Comparison of ENCODE assay signal across 11 cellular contexts in the genomic region with DNA sequence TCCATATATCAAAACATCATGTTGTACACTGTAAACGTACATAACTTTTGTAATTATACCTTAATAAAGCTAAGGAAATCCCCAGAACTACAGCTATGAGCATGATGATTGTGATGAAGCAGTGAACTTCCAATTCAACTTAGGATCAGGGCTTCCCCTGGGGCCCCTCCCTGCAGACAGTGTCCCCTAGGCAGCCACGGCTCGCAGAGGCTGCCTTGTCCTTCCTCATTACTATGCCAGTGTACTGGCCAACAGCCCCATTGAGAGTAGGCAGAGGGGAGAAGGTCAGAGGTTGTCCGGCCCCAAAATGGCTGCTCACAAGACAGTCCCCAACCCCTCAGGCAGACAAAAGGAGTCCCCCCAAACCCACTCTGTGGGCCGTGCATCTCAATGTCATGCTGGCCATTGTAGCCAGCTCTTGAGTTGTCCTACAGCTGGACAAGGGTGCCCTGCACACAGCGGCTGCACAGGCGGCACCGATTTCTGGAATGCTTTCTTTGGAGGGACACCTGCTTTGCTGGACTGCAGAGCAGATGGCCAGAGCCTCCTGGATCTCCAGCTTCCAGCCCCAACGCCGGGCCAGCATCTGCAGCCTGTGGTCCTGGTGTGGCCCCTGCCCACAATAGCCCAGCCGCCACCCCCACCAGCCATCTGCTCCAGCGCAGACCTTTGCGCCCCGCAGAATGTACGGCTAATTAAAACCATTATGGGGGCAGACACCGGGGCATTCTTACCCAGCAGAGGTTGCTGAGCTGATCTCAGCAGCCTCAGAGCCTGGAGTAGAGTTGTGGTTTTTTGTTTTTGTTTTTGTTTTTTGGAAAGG. TPM values are rescaled to one million over a fixed set of nuclear protein-coding genes. Genes with fewer than 3 reads are reported as not detected.
DNase-seq lines count a peak whose midpoint lies in the region; ATAC-seq and TF ChIP-seq lines count a peak whose summit lies in the region.
"Had no signal": no experiment of that assay in that cellular context is flagged by ENCODE, and none has a peak within 500 bp of the region (broad histone marks: within the 10 kb centered on the region; RNA-seq: fewer than 3 reads in every experiment).

No MANE protein-coding gene starts in this region.

- WGBS in spleen, 5 donors, result 58 to 66% (median 63%) methylated on average over 14 to 16 of the region's 16 CpGs

- peaks cover 16 to 85% (median 48%) of the 10 kb centered on the region in 6 donors for H3K4me1 ChIP-seq in spleen

- peak overlapping the region; percentile 86 for H3K27ac Mint-ChIP-seq in activated CD4-positive, alpha-beta T cell treated with anti-CD3 and anti-CD28 coated beads, Interleukin-2, amount 10 ng/mL, durations not matched to agents 7 days and 5 days
- peak overlapping the region; percentile 91 for H3K27ac Mint-ChIP-seq in T-helper 17 cell
- peak overlapping the region; percentile 95 for H3K27ac Mint-ChIP-seq in glutamatergic neuron (ENCODE audit: unreplicated experiment)
- no peak overlapping the region for H3K27ac Mint-ChIP-seq in Calu3 (ENCODE audit: unreplicated experiment)

- H3K4me3 Mint-ChIP-seq in activated CD4-positive, alpha-beta T cell treated with anti-CD3 and anti-CD28 coated beads, Interleukin-2, amount 10 ng/mL, durations not matched to agents 7 days and 5 days, result peak overlapping the region; percentile 25
- H3K4me3 Mint-ChIP-seq in T-helper 17 cell (peak overlapping the region; percentile 45), glutamatergic neuron (ENCODE audit: unreplicated experiment) (peak overlapping the region; percentile 81), Calu3 (ENCODE audit: low read depth, unreplicated experiment) (no peak overlapping the region)

- TF ChIP-seq CTCF in glutamatergic neuron (IDR thresholded peaks at IDR 0.05; ENCODE audit: partially characterized antibody, unreplicated experiment) (no peak), spleen (IDR thresholded peaks at IDR 0.05 in 8 of 11, conservative IDR thresholded peaks at IDR 0.05 in 3 of 11) (no peak), Calu3 (IDR thresholded peaks at IDR 0.05; ENCODE audit: unreplicated experiment) (no peak)

- peak overlapping the region; percentile 28 to 85 (median 62) for H3K27ac ChIP-seq in spleen
- H3K27ac ChIP-seq: PC-9 had no signal

- H3K27me3 Mint-ChIP-seq in activated CD4-positive, alpha-beta T cell treated with anti-CD3 and anti-CD28 coated beads, Interleukin-2, amount 10 ng/mL, durations not matched to agents 7 days and 5 days, result no peaks in the 10 kb centered on the region
- H3K27me3 Mint-ChIP-seq in T-helper 17 cell (no peaks in the 10 kb centered on the region), glutamatergic neuron (ENCODE audit: unreplicated experiment) (peaks cover 9% of the 10 kb centered on the region), Calu3 (ENCODE audit: unreplicated experiment) (no peaks in the 10 kb centered on the region)

- intact Hi-C loops in spleen (cut with DNase I; ENCODE audit: low total_unique reads), result loop anchor here (10.0 kb wide), 1 partner anchor 70 kb away; no protein-coding TSS in a partner anchor
- intact Hi-C loops in Calu3 (cut with micrococcal nuclease; ENCODE audit: unreplicated experiment), result no loop called here

- H3K9me3 ChIP-seq in T-helper 17 cell (ENCODE audit: control insufficient read depth, low read length, poor library complexity, severe bottlenecking), result no peaks in the 10 kb centered on the region
- H3K9me3 ChIP-seq in spleen, result no peaks in the 10 kb centered on the region

- POLR2A ChIA-PET in activated CD4-positive, alpha-beta T cell treated with anti-CD3 and anti-CD28 coated beads, Interleukin-2, amount 10 ng/mL, durations not matched to agents 7 days and 5 days (lab: Charles Lee), result no interaction called here

- ATAC-seq in T-helper 17 cell (peak; percentile 42), GM19452 (IDR thresholded peaks at IDR 0.05; ENCODE audit: unreplicated experiment) (no peak)

- no TSS peak for BruUV-seq in Calu3 (replicated peaks; lab: Mats Ljungman, UMichigan)

- peaks cover 0 to 57% (median 2%) of the 10 kb centered on the region in 6 donors for H3K36me3 ChIP-seq in spleen

- H3K36me3 Mint-ChIP-seq in activated CD4-positive, alpha-beta T cell treated with anti-CD3 and anti-CD28 coated beads, Interleukin-2, amount 10 ng/mL, durations not matched to agents 7 days and 5 days (ENCODE audit: low read depth), result peaks cover 48% of the 10 kb centered on the region
- H3K36me3 Mint-ChIP-seq in T-helper 17 cell (ENCODE audit: low read depth), result no peaks in the 10 kb centered on the region
- H3K36me3 Mint-ChIP-seq in glutamatergic neuron (ENCODE audit: unreplicated experiment), result peaks cover 4% of the 10 kb centered on the region
- H3K36me3 Mint-ChIP-seq in Calu3 (ENCODE audit: insufficient read depth, unreplicated experiment), result no peaks in the 10 kb centered on the region

- peak overlapping the region in 1 of 8 donors; percentile 33 for H3K4me3 ChIP-seq in spleen
- H3K4me3 ChIP-seq: PC-9 had no signal

- no peaks in the 10 kb centered on the region for H3K9me3 Mint-ChIP-seq in activated CD4-positive, alpha-beta T cell treated with anti-CD3 and anti-CD28 coated beads, Interleukin-2, amount 10 ng/mL, durations not matched to agents 7 days and 5 days
- H3K9me3 Mint-ChIP-seq in glutamatergic neuron (ENCODE audit: unreplicated experiment), result peaks cover 11% of the 10 kb centered on the region
- no peaks in the 10 kb centered on the region for H3K9me3 Mint-ChIP-seq in Calu3 (ENCODE audit: low read depth, unreplicated experiment)

- DNase-seq in activated CD4-positive, alpha-beta T cell treated with anti-CD3 and anti-CD28 coated beads, Interleukin-2, amount 10 ng/mL, durations not matched to agents 7 days and 5 days, result no peak
- DNase-seq in activated CD4-positive, alpha-beta T cell treated with anti-CD3 and anti-CD28 coated beads for 48 hours, result no peak
- DNase-seq in T-helper 17 cell (no peak), glutamatergic neuron (peak; percentile 76), spleen (peak; percentile 80), GM19240 (ENCODE audit: insufficient read length, low spot score) (no peak), Calu3 (no peak)
- DNase-seq: erythroblast, NCI-H1436 treated with DMSO at 0.1 percent for 48 hours, PC-9 had no signal

- TF ChIP-seq POLR2A in spleen (IDR thresholded peaks at IDR 0.05), result no peak

- CTCF ChIA-PET in activated CD4-positive, alpha-beta T cell treated with anti-CD3 and anti-CD28 coated beads, Interleukin-2, amount 10 ng/mL, durations not matched to agents 7 days and 5 days (lab: Charles Lee), result interaction anchor here (0.6 to 1.7 kb wide), 8 partner anchors 8 to 227 kb away, joined by 3 to 7 read pairs (median 3); no protein-coding TSS in a partner anchor
- CTCF ChIA-PET in Calu3 (lab: Charles Lee), result interaction anchor here (1.2 to 1.3 kb wide), 2 partner anchors 12 to 76 kb away, joined by 3 to 5 read pairs; no protein-coding TSS in a partner anchor

- H3K4me1 Mint-ChIP-seq in activated CD4-positive, alpha-beta T cell treated with anti-CD3 and anti-CD28 coated beads, Interleukin-2, amount 10 ng/mL, durations not matched to agents 7 days and 5 days, result peaks cover 61% of the 10 kb centered on the region
- H3K4me1 Mint-ChIP-seq in T-helper 17 cell (peaks cover 33% of the 10 kb centered on the region), glutamatergic neuron (ENCODE audit: low read depth, unreplicated experiment) (peaks cover 60% of the 10 kb centered on the region), Calu3 (ENCODE audit: low read depth, unreplicated experiment) (no peaks in the 10 kb centered on the region)

- H3K27me3 ChIP-seq in spleen (replicated peaks in 1 of 7), result no peaks in the 10 kb centered on the region

RNA-seq across cellular contexts. Expression of gene NIN, which starts 46.1 kb away (rescaled TPM):
- total RNA-seq in activated CD4-positive, alpha-beta T cell treated with anti-CD3 and anti-CD28 coated beads, Interleukin-2, amount 10 ng/mL, durations not matched to agents 7 days and 5 days, result 10 to 100 TPM; 94.5 to 95.2 TPM
- total RNA-seq in T-helper 17 cell (10 to 100 TPM; 62.2 to 71.6 TPM), glutamatergic neuron (ENCODE audit: unreplicated experiment) (104 TPM), spleen (100 to 1,000 TPM in 3 of 7 donors, 10 to 100 TPM in 4; 93.7 to 139 (median 99.8) TPM), Calu3 (2022) (19.1 and 26.6 TPM in 2 replicates)
- polyA plus RNA-seq in spleen, result 10 to 100 TPM; 11.8 to 15.4 (median 15.1) TPM

Comparison
In these comparisons a context has a peak if more than half of its experiments do, and no peak if none do; other contexts are left out.
1. DNase-seq: peak in glutamatergic neuron (single experiment) and spleen (single experiment); none in activated CD4-positive, alpha-beta T cell treated with anti-CD3 and anti-CD28 coated beads, Interleukin-2, amount 10 ng/mL, durations not matched to agents 7 days and 5 days (single experiment), activated CD4-positive, alpha-beta T cell treated with anti-CD3 and anti-CD28 coated beads for 48 hours (single experiment), T-helper 17 cell (0 of 3), GM19240 (single experiment) and Calu3 (single experiment).